Comparison of ENCODE assay signal across 1 cellular context in genomic region chr12:132510746-132511477, GRCh38.
TF ChIP-seq lines count a peak whose summit lies in the region.

No MANE protein-coding gene starts in this region.

TF ChIP-seq in H1, 55 proteins besides CTCF, POLR2A, EP300 and RAD21:
- TF ChIP-seq YY1 (IDR thresholded peaks at IDR 0.05; ENCODE audit: low read depth, low read length) (no peak), E2F6 (IDR thresholded peaks at IDR 0.05) (no peak), POLR2AphosphoS5 (IDR thresholded peaks at IDR 0.05; ENCODE audit: low read depth, low read length) (no peak), RXRA (IDR thresholded peaks at IDR 0.05; ENCODE audit: insufficient read depth, low read depth, low read length) (no peak), TBP (IDR thresholded peaks at IDR 0.05; ENCODE audit: low read depth, low read length) (no peak)
TF ChIP-seq in H1: peak in this region for 0.
